In genomic region chr2:190546734-190547133, GRCh38 we compare ENCODE assay signal across 18 cellular contexts. TPM values are rescaled to one million over a fixed set of nuclear protein-coding genes. Genes with fewer than 3 reads are reported as not detected.
A peak's percentile ranks its signal among the peaks of the same experiment; 100 is the strongest.
DNase-seq lines count a peak whose midpoint lies in the region; ATAC-seq and TF ChIP-seq lines count a peak whose summit lies in the region.
"Had no signal": no experiment of that assay in that cellular context is flagged by ENCODE, and none has a peak within 500 bp of the region (broad histone marks: within the 10 kb centered on the region; RNA-seq: fewer than 3 reads in every experiment).

No MANE protein-coding gene starts in this region.

- H3K27ac Mint-ChIP-seq in osteocyte (ENCODE audit: unreplicated experiment), result peak overlapping the region; percentile 95
- H3K27ac Mint-ChIP-seq: CD8-positive, alpha-beta T cell; IgD-negative memory B cell had no signal

- intact Hi-C loops in PC-3 (cut with micrococcal nuclease) (no loop called here), left colon (cut with DNase I, micrococcal nuclease) (loop anchor here in 1 of 2 donors (10.0 kb wide), 1 partner anchor 108 kb away; no protein-coding TSS in a partner anchor)

- H4K20me1 ChIP-seq in BLaER1 (no peaks in the 10 kb centered on the region), Loucy (ENCODE audit: insufficient read depth, low read length, poor library complexity, severe bottlenecking) (no peaks in the 10 kb centered on the region), PC-3 (ENCODE audit: low read length) (no peaks in the 10 kb centered on the region)
- no peaks in the 10 kb centered on the region for H4K20me1 ChIP-seq in BLaER1 treated with 17β-estradiol and CSF1 and Interleukin-3, amounts not matched to agents 10 nM and 100 nM

- POLR2A ChIA-PET in PC-3 (lab: Charles Lee; ENCODE audit: unreplicated experiment), result no interaction called here

- H3K4me3 Mint-ChIP-seq in osteocyte (ENCODE audit: unreplicated experiment), result no peak overlapping the region
- H3K4me3 Mint-ChIP-seq: CD8-positive, alpha-beta T cell; IgD-negative memory B cell had no signal

- no TSS peak for BruUV-seq in PC-3 (replicated peaks; lab: Mats Ljungman, UMichigan)

- DNase-seq in osteocyte (ENCODE audit: extremely low spot score, unreplicated experiment) (no peak), T1000 (lab: John Stamatoyannopoulos, UW) (no peak), PC-3 (no peak), left colon (no peak)
- DNase-seq: AML-193; Calu3; CD8-positive, alpha-beta T cell; DMS 273 treated with DMSO at 0.1 percent for 48 hours; DMS53; DND-41; EL; KBM-7 had no signal

- CTCF ChIA-PET in PC-3 (lab: Charles Lee), result no interaction called here

- no peaks in the 10 kb centered on the region for H3K9me2 ChIP-seq in Loucy (replicated peaks; ENCODE audit: low read depth, low read length)
- no peaks in the 10 kb centered on the region for H3K9me2 ChIP-seq in PC-3 (replicated peaks; ENCODE audit: low read length)

- H3K27ac ChIP-seq in BLaER1 (no peak overlapping the region), PC-3 (ENCODE audit: low read length) (no peak overlapping the region)
- no peak overlapping the region for H3K27ac ChIP-seq in BLaER1 treated with 17β-estradiol and CSF1 and Interleukin-3, amounts not matched to agents 10 nM and 100 nM

- H3K9me3 ChIP-seq in BLaER1 (peaks cover 15% of the 10 kb centered on the region), Loucy (ENCODE audit: insufficient read depth, low read depth, low read length) (peaks cover 3% of the 10 kb centered on the region; the same call in 1 of the 2 replicates), PC-3 (ENCODE audit: low read length) (no peaks in the 10 kb centered on the region)
- H3K9me3 ChIP-seq in BLaER1 treated with 17β-estradiol and CSF1 and Interleukin-3, amounts not matched to agents 10 nM and 100 nM (replicated peaks in 1 of 11), result peaks cover 7 to 16% (median 13%) of the 10 kb centered on the region in 11 experiments
- H3K9me3 ChIP-seq: HAP-1 had no signal

- peak overlapping the region; percentile 37; the same call in 1 of the 2 replicates for H3K4me2 ChIP-seq in BLaER1
- H3K4me2 ChIP-seq in BLaER1 treated with 17β-estradiol and CSF1 and Interleukin-3, amounts not matched to agents 10 nM and 100 nM, result peak overlapping the region in 6 of 11 experiments; percentile 4 to 55 (median 32); a peak in 9 of 22 replicates
- peak overlapping the region; percentile 4 for H3K4me2 ChIP-seq in Loucy (ENCODE audit: low read depth, low read length, poor library complexity, severe bottlenecking)
- H3K4me2 ChIP-seq in PC-3 (ENCODE audit: low read length), result no peak overlapping the region

- peaks cover 4% of the 10 kb centered on the region for H3K9me3 Mint-ChIP-seq in osteocyte (ENCODE audit: unreplicated experiment)

- no peaks in the 10 kb centered on the region for H3K27me3 Mint-ChIP-seq in osteocyte (ENCODE audit: unreplicated experiment)

- peaks cover 4% of the 10 kb centered on the region for H3K36me3 Mint-ChIP-seq in osteocyte (ENCODE audit: unreplicated experiment)

- peaks cover 34% of the 10 kb centered on the region for H3K4me1 Mint-ChIP-seq in osteocyte (ENCODE audit: unreplicated experiment)

- H3K4me3 ChIP-seq in BLaER1 (no peak overlapping the region), Loucy (ENCODE audit: low read length, poor library complexity, severe bottlenecking) (no peak overlapping the region), PC-3 (ENCODE audit: low read length) (no peak overlapping the region)
- H3K4me3 ChIP-seq in BLaER1 treated with 17β-estradiol and CSF1 and Interleukin-3, amounts not matched to agents 10 nM and 100 nM, result no peak overlapping the region
- H3K4me3 ChIP-seq: GM12878, HAP-1 had no signal

- H3K27me3 ChIP-seq in BLaER1 (no peaks in the 10 kb centered on the region), Loucy (ENCODE audit: insufficient read depth, low read length, poor library complexity, severe bottlenecking) (no peaks in the 10 kb centered on the region), PC-3 (ENCODE audit: low read length) (no peaks in the 10 kb centered on the region)
- H3K27me3 ChIP-seq in BLaER1 treated with 17β-estradiol and CSF1 and Interleukin-3, amounts not matched to agents 10 nM and 100 nM, result no peaks in the 10 kb centered on the region

- peaks cover 10% of the 10 kb centered on the region for H3K4me1 ChIP-seq in BLaER1
- peaks cover 0 to 9% (median 3%) of the 10 kb centered on the region in 10 experiments; a peak in 13 of 20 replicates for H3K4me1 ChIP-seq in BLaER1 treated with 17β-estradiol and CSF1 and Interleukin-3, amounts not matched to agents 10 nM and 100 nM
- H3K4me1 ChIP-seq in Loucy (ENCODE audit: insufficient read depth, low read length, poor library complexity, severe bottlenecking), result peaks cover 9% of the 10 kb centered on the region
- no peaks in the 10 kb centered on the region for H3K4me1 ChIP-seq in PC-3 (ENCODE audit: insufficient read depth, low read length)
- H3K4me1 ChIP-seq: HAP-1 had no signal

- ATAC-seq in PC-3 (no peak), left colon (no peak)
- ATAC-seq: CD8-positive, alpha-beta T cell; GM12878 had no signal

- H3F3A ChIP-seq in Loucy (ENCODE audit: low read depth) (no peaks in the 10 kb centered on the region), PC-3 (ENCODE audit: low read length, unreplicated experiment) (no peaks in the 10 kb centered on the region)

- TF ChIP-seq CTCF in Loucy (conservative IDR thresholded peaks at IDR 0.05; ENCODE audit: low read length) (no peak), osteocyte (IDR thresholded peaks at IDR 0.05) (no peak), PC-3 (conservative IDR thresholded peaks at IDR 0.05; ENCODE audit: low read depth, low read length) (no peak)

- H3K9ac ChIP-seq in BLaER1 (no peak overlapping the region), Loucy (ENCODE audit: low read depth, low read length, poor library complexity, severe bottlenecking) (no peak overlapping the region), PC-3 (ENCODE audit: low read length) (no peak overlapping the region)
- no peak overlapping the region for H3K9ac ChIP-seq in BLaER1 treated with 17β-estradiol and CSF1 and Interleukin-3, amounts not matched to agents 10 nM and 100 nM

- no peaks in the 10 kb centered on the region for H3K79me2 ChIP-seq in Loucy (ENCODE audit: insufficient read depth, low read length)
- no peaks in the 10 kb centered on the region for H3K79me2 ChIP-seq in PC-3 (ENCODE audit: low read length)

- H3K36me3 ChIP-seq in BLaER1, result no peaks in the 10 kb centered on the region
- peaks cover 0 to 6% (median 0%) of the 10 kb centered on the region in 11 experiments; a peak in 2 of 22 replicates for H3K36me3 ChIP-seq in BLaER1 treated with 17β-estradiol and CSF1 and Interleukin-3, amounts not matched to agents 10 nM and 100 nM
- H3K36me3 ChIP-seq in Loucy (ENCODE audit: insufficient read depth, low read length), result no peaks in the 10 kb centered on the region
- no peaks in the 10 kb centered on the region for H3K36me3 ChIP-seq in PC-3 (ENCODE audit: low read depth, low read length)
- H3K36me3 ChIP-seq: HAP-1 had no signal

- no peak overlapping the region for H2AFZ ChIP-seq in Loucy (ENCODE audit: low read length)
- H2AFZ ChIP-seq in PC-3 (ENCODE audit: low read length), result no peak overlapping the region

RNA-seq across cellular contexts. Expression of gene NEMP2, which starts 12.2 kb away (rescaled TPM):
- total RNA-seq in osteocyte (11.7 and 11.9 TPM in 2 replicates), PC-3 (2014; rRNA removed) (2.5 and 3.8 TPM in 2 replicates), left colon (1 to 10 TPM; 2.6 to 3.1 TPM)
